Comparison of ENCODE assay signal across 8 cellular contexts in the genomic region with DNA sequence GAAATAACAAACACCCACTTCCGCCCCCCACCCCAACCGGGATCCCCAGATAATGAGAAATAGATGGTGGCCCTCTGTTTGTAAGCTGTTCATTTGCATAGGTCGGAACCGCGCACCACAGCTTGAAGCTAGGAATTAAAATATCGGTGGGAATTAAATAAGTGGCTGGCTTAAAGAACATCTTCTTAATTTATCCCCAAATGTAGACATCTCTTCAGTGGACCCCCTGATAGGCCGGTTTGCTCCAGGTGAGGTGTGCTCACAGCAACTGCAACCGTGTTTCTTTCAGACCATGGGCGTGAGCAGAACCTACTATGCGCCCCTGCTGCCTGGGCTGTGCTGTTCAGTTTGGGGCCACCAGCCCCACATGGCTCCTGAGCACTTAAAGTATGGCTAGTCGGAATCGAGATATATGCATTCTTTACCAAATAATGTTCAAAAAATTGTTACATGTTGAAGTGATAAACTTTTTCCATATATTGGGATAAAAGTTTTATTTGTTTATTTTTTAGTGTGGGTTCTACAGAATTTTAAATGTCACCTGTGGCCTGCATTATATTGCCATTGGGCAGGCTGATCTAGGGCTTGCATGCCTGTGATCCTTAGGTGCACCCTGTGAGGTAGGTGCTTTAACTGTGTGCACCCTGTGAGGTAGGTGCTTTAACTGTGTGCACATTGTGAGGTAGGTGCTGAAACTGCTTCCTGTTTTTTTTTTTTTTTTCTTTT. TPM values are rescaled to one million over a fixed set of nuclear protein-coding genes. Genes with fewer than 3 reads are reported as not detected.
DNase-seq lines count a peak whose midpoint lies in the region; ATAC-seq and TF ChIP-seq lines count a peak whose summit lies in the region.

No MANE protein-coding gene starts in this region.

- no peaks in the 10 kb centered on the region for H3K27me3 ChIP-seq in HUES6 (ENCODE audit: control insufficient read depth, insufficient read depth, low read length)
- no peaks in the 10 kb centered on the region for H3K27me3 ChIP-seq in kidney epithelial cell (ENCODE audit: control insufficient read depth, insufficient read depth, low read length)
- H3K27me3 ChIP-seq in testis = no peaks in the 10 kb centered on the region

- H3K36me3 ChIP-seq in HUES6 (ENCODE audit: control insufficient read depth, insufficient read depth, low read length) = no peaks in the 10 kb centered on the region
- H3K36me3 ChIP-seq in kidney epithelial cell (ENCODE audit: control insufficient read depth, insufficient read depth, low read length) = no peaks in the 10 kb centered on the region
- H3K36me3 ChIP-seq in testis (ENCODE audit: low read depth, missing control alignments) = no peaks in the 10 kb centered on the region

- peak overlapping the region; percentile 95 to 98 (median 97) for H3K27ac Mint-ChIP-seq in CD14-positive monocyte
- peak overlapping the region; percentile 95 for H3K27ac Mint-ChIP-seq in activated naive CD8-positive, alpha-beta T cell treated with anti-CD3 and anti-CD28 coated beads, Interleukin-2, amount 50 U/mL, for 24 hours

- peaks cover 58% of the 10 kb centered on the region for H3K4me1 Mint-ChIP-seq in CD14-positive monocyte
- H3K4me1 Mint-ChIP-seq in activated naive CD8-positive, alpha-beta T cell treated with anti-CD3 and anti-CD28 coated beads, Interleukin-2, amount 50 U/mL, for 24 hours = peaks cover 36% of the 10 kb centered on the region

- H3K4me1 ChIP-seq in HUES6 (ENCODE audit: control insufficient read depth, insufficient read depth, low read length) (peaks cover 25% of the 10 kb centered on the region), testis (peaks cover 17% of the 10 kb centered on the region)

- H3K27me3 Mint-ChIP-seq in CD14-positive monocyte (ENCODE audit: low read depth in 3 of 3) = peaks cover 0 to 3% (median 0%) of the 10 kb centered on the region in 3 donors
- H3K27me3 Mint-ChIP-seq in activated naive CD8-positive, alpha-beta T cell treated with anti-CD3 and anti-CD28 coated beads, Interleukin-2, amount 50 U/mL, for 24 hours = no peaks in the 10 kb centered on the region

- H3K36me3 Mint-ChIP-seq in CD14-positive monocyte = peaks cover 2 to 4% of the 10 kb centered on the region in 2 donors
- peaks cover 12% of the 10 kb centered on the region for H3K36me3 Mint-ChIP-seq in activated naive CD8-positive, alpha-beta T cell treated with anti-CD3 and anti-CD28 coated beads, Interleukin-2, amount 50 U/mL, for 24 hours (ENCODE audit: low read depth)

- ATAC-seq in GM19023 (IDR thresholded peaks at IDR 0.05; ENCODE audit: unreplicated experiment) = peak; percentile 18
- peak; percentile 2 for ATAC-seq in activated naive CD8-positive, alpha-beta T cell treated with anti-CD3 and anti-CD28 coated beads, Interleukin-2, amount 50 U/mL, for 24 hours

- no peaks in the 10 kb centered on the region for H3K9me3 Mint-ChIP-seq in CD14-positive monocyte
- H3K9me3 Mint-ChIP-seq in activated naive CD8-positive, alpha-beta T cell treated with anti-CD3 and anti-CD28 coated beads, Interleukin-2, amount 50 U/mL, for 24 hours = no peaks in the 10 kb centered on the region

- H3K27ac ChIP-seq in HUES6 (ENCODE audit: low read depth, low read length) (peak overlapping the region; percentile 87), testis (peak overlapping the region; percentile 91 to 96)

- WGBS in testis, 2 donors = 11 to 12% methylated on average over 12 of the region's 12 CpGs

- H3K9me3 ChIP-seq in HUES6 (ENCODE audit: control insufficient read depth, insufficient read depth, low read depth, low read length) (no peaks in the 10 kb centered on the region), testis (no peaks in the 10 kb centered on the region)

- peak overlapping the region; percentile 86 to 95 for H3K4me3 Mint-ChIP-seq in CD14-positive monocyte
- H3K4me3 Mint-ChIP-seq in activated naive CD8-positive, alpha-beta T cell treated with anti-CD3 and anti-CD28 coated beads, Interleukin-2, amount 50 U/mL, for 24 hours = peak overlapping the region; percentile 91

- H3K9ac ChIP-seq in HUES6 (ENCODE audit: low read length) = peak overlapping the region; percentile 97

- TF ChIP-seq POLR2A in testis (IDR thresholded peaks at IDR 0.05) = no peak

- H3K4me3 ChIP-seq in HUES6 (ENCODE audit: low read depth, low read length) (peak overlapping the region; percentile 93), kidney epithelial cell (ENCODE audit: low read depth, low read length) (peak overlapping the region; percentile 63), testis (peak overlapping the region; percentile 78 to 87)

- TF ChIP-seq CTCF in CD14-positive monocyte (IDR thresholded peaks at IDR 0.05) (no peak), kidney epithelial cell (IDR thresholded peaks at IDR 0.05; ENCODE audit: insufficient read depth, low read length, poor library complexity, severe bottlenecking) (no peak), testis (IDR thresholded peaks at IDR 0.05) (no peak)

- intact Hi-C loops in CD14-positive monocyte (cut with micrococcal nuclease) = loop anchor here in 1 of 2 donors (2.0 to 10.0 kb wide), 2 partner anchors 15 to 357 kb away; a partner anchor contains a TSS
- intact Hi-C loops in testis (cut with DNase I; ENCODE audit: low total_unique reads) = no loop called here

- no peak for DNase-seq in CD14-positive monocyte (ENCODE audit: low spot score)
- peak; percentile 56 for DNase-seq in activated naive CD8-positive, alpha-beta T cell treated with anti-CD3 and anti-CD28 coated beads, Interleukin-2, amount 50 U/mL, for 24 hours
- no peak for DNase-seq in kidney epithelial cell (ENCODE audit: low read depth)
- DNase-seq in testis = no peak
- no peak for DNase-seq in DMS 273 treated with DMSO at 0.1 percent for 48 hours (lab: John Stamatoyannopoulos, UW)
- DNase-seq in epidermal melanocyte (ENCODE audit: insufficient read length, low spot score) = no peak

RNA-seq across cellular contexts. Expression of a gene that starts 0.8 kb away (rescaled TPM):
- polyA plus RNA-seq in CD14-positive monocyte (10 to 100 TPM; 26.5 to 38.4 TPM), testis (ENCODE audit: insufficient read depth, low read depth, low replicate concordance) (31.7 TPM)
- total RNA-seq in kidney epithelial cell (43.6 and 47.3 TPM in 2 replicates), testis (100 to 1,000 TPM in 1 of 2 donors, 10 to 100 TPM in 1; 88.1 to 111 TPM)
